Comparison of ENCODE assay signal across 15 cellular contexts in the genomic region with DNA sequence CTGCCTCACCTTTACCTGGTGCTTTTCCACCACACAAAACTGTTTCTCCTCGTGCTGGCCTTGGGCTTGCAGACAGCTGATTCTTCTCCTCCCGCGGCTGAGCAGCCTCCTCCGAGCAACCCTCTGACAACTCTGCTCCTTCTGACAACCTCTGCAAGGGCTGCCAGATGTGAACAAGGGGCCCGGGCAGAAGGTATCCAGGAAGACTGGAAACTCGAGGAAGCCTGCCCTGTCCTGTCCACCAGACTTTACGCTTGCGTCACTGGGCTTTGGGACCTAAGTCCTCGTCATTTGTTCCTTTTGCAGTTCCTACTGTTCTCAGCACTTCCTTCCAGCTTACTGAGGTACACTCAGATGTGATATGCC.
DNase-seq lines count a peak whose midpoint lies in the region; ATAC-seq and TF ChIP-seq lines count a peak whose summit lies in the region.
"Had no signal": no experiment of that assay in that cellular context is flagged by ENCODE, and none has a peak within 500 bp of the region (broad histone marks: within the 10 kb centered on the region; RNA-seq: fewer than 3 reads in every experiment).

No MANE protein-coding gene starts in this region.

- H3K4me3 ChIP-seq in hepatocyte: no peak overlapping the region
- peak overlapping the region in 2 of 3 donors; percentile 10 to 17 for H3K4me3 ChIP-seq in skeletal muscle tissue (ENCODE audit: low read length in 3 of 3)

- H3K9ac ChIP-seq in skeletal muscle tissue (ENCODE audit: low read depth in 1 of 3, low read length in 3 of 3): peak overlapping the region; percentile 18 to 67 (median 54)

- H4K20me1 ChIP-seq in hepatocyte (ENCODE audit: insufficient read depth, poor library complexity, severe bottlenecking): no peaks in the 10 kb centered on the region

- TF ChIP-seq CTCF in hepatocyte (IDR thresholded peaks at IDR 0.05; ENCODE audit: poor library complexity): no peak

- peaks cover 53% of the 10 kb centered on the region for H3K79me2 ChIP-seq in hepatocyte

- peak overlapping the region; percentile 48 for H3K27ac ChIP-seq in hepatocyte
- peak overlapping the region; percentile 51 for H3K27ac ChIP-seq in skeletal muscle tissue (ENCODE audit: low read depth, low read length)

- H3K4me1 ChIP-seq in hepatocyte (ENCODE audit: insufficient read depth): peaks cover 45% of the 10 kb centered on the region
- peaks cover 30 to 41% (median 32%) of the 10 kb centered on the region in 3 donors for H3K4me1 ChIP-seq in skeletal muscle tissue (ENCODE audit: control insufficient read depth in 3 of 3, insufficient read depth in 3 of 3, low read length in 3 of 3)

- 60% methylated on average over 9 of the region's 9 CpGs for WGBS in hepatocyte (ENCODE audit: low lambda C conversion rate, missing lambda C conversion rate)

- H3K36me3 ChIP-seq in hepatocyte (replicated peaks; ENCODE audit: insufficient read depth, low read depth) (no peaks in the 10 kb centered on the region), skeletal muscle tissue (ENCODE audit: control insufficient read depth in 3 of 3, insufficient read depth in 3 of 3, low read length in 3 of 3) (no peaks in the 10 kb centered on the region)

- no peaks in the 10 kb centered on the region for H3K9me3 ChIP-seq in hepatocyte (ENCODE audit: low read depth)
- no peaks in the 10 kb centered on the region for H3K9me3 ChIP-seq in skeletal muscle tissue (ENCODE audit: control insufficient read depth in 3 of 3, low read length in 3 of 3)

- peak; percentile 65 for ATAC-seq in Right ventricle myocardium inferior
- ATAC-seq in HG03520 (IDR thresholded peaks at IDR 0.05; ENCODE audit: unreplicated experiment): no peak
- ATAC-seq: effector memory CD8-positive, alpha-beta T cell had no signal

- H3K27me3 ChIP-seq in hepatocyte (no peaks in the 10 kb centered on the region), skeletal muscle tissue (ENCODE audit: control insufficient read depth in 3 of 3, insufficient read depth in 3 of 3, low read length in 3 of 3) (no peaks in the 10 kb centered on the region)

- DNase-seq in Right ventricle myocardium inferior (ENCODE audit: missing footprints) (peak; percentile 82), cardiac septum (ENCODE audit: low spot score) (no peak), hepatocyte (ENCODE audit: low spot score) (no peak), COLO829 (ENCODE audit: low spot score) (no peak), NCI-H2171 treated with DMSO at 0.1 percent for 48 hours (lab: John Stamatoyannopoulos, UW) (no peak)
- DNase-seq in stimulated activated CD4-positive, alpha-beta T cell treated with anti-CD3 and anti-CD28 coated beads, Interleukin-4, amount 100 ng/mL, for 24 hours: no peak
- DNase-seq: 8988T; activated CD8-positive, alpha-beta memory T cell treated with anti-CD3 and anti-CD28 coated beads, Interleukin-2, amount 50 U/mL, for 48 hours; activated naive CD4-positive, alpha-beta T cell treated with Interleukin-2 at 50 U/mL for 16 hours; CD4-positive, alpha-beta T cell; effector memory CD8-positive, alpha-beta T cell; NCI-H774; stimulated activated CD4-positive, alpha-beta T cell treated with anti-CD3 and anti-CD28 coated beads, Interleukin-4, amount 100 ng/mL, for 1 hour had no signal

- no peak overlapping the region for H2AFZ ChIP-seq in hepatocyte

- H3K9me2 ChIP-seq in hepatocyte (replicated peaks; ENCODE audit: insufficient read depth): no peaks in the 10 kb centered on the region

- intact Hi-C loops in Right ventricle myocardium inferior (cut with DNase I): loop anchor here (1.0 kb wide), 1 partner anchor 26 kb away; no protein-coding TSS in a partner anchor
- intact Hi-C loops in cardiac septum (cut with DNase I): no loop called here

- peak overlapping the region; percentile 51 for H3K4me2 ChIP-seq in hepatocyte
